24 cellular contexts compared by ENCODE assay signal in genomic region chr11:43732225-43732624, GRCh38.
"Had no signal": no experiment of that assay in that cellular context is flagged by ENCODE, and none has a peak within 500 bp of the region (broad histone marks: within the 10 kb centered on the region; RNA-seq: fewer than 3 reads in every experiment).

No MANE protein-coding gene starts in this region.

- H3K27me3 Mint-ChIP-seq: natural killer cell treated with Interleukin-12 subunit alpha and Interleukin-12 subunit beta and Interleukin-15 and Interleukin-18, amount 100 ng/mL, for 72 hours; stimulated activated naive CD8-positive, alpha-beta T cell treated with anti-CD3 and anti-CD28 coated beads, Interleukin-15, Interleukin-2, amounts not matched to agents 100 ng/mL and 50 ng/mL, for 24 hours had no signal

- H3K36me3 ChIP-seq: pancreas, prostate gland, right lobe of liver, uterus had no signal

- H3K27ac Mint-ChIP-seq: natural killer cell treated with Interleukin-12 subunit alpha and Interleukin-12 subunit beta and Interleukin-15 and Interleukin-18, amount 100 ng/mL, for 72 hours; stimulated activated effector memory CD8-positive, alpha-beta T cell treated with anti-CD3 and anti-CD28 coated beads, Interleukin-12 subunit alpha, Interleukin-12 subunit beta, amount 100 ng/mL, for 72 hours; stimulated activated naive CD8-positive, alpha-beta T cell treated with anti-CD3 and anti-CD28 coated beads, Interleukin-15, Interleukin-2, amounts not matched to agents 100 ng/mL and 50 ng/mL, for 24 hours had no signal

- H3K27ac ChIP-seq: dorsolateral prefrontal cortex, esophagus muscularis mucosa, gastrocnemius medialis, heart right ventricle, pancreas, prostate gland, right lobe of liver, tibial artery, upper lobe of left lung, uterus had no signal

- DNase-seq: cortex of kidney; dorsolateral prefrontal cortex; effector CD8-positive, alpha-beta T cell; gastrocnemius medialis; heart right ventricle; kidney; left colon; left ventricle myocardium superior; mesenchymal stem cell; midbrain; occipital lobe; pancreas; right lobe of liver; stimulated activated CD4-positive, alpha-beta T cell treated with anti-CD3 and anti-CD28 coated beads, Interleukin-4, amount 100 ng/mL, for 1 hour; stimulated activated CD8-positive, alpha-beta memory T cell treated with anti-CD3 and anti-CD28 coated beads, Interleukin-4, amount 100 ng/mL, for 48 hours; tibial artery; upper lobe of left lung; uterus had no signal

- H3K9me3 ChIP-seq: esophagus muscularis mucosa, gastrocnemius medialis, heart right ventricle, pancreas, prostate gland, right lobe of liver, tibial artery, upper lobe of left lung, uterus had no signal

- H3K4me1 ChIP-seq: prostate gland, right lobe of liver had no signal

- H3K27me3 ChIP-seq: dorsolateral prefrontal cortex, esophagus muscularis mucosa, gastrocnemius medialis, heart right ventricle, pancreas, right lobe of liver, tibial artery, upper lobe of left lung, uterus had no signal

- H3K4me3 Mint-ChIP-seq: natural killer cell treated with Interleukin-12 subunit alpha and Interleukin-12 subunit beta and Interleukin-15 and Interleukin-18, amount 100 ng/mL, for 72 hours; stimulated activated effector memory CD8-positive, alpha-beta T cell treated with anti-CD3 and anti-CD28 coated beads, Interleukin-12 subunit alpha, Interleukin-12 subunit beta, amount 100 ng/mL, for 72 hours; stimulated activated naive CD8-positive, alpha-beta T cell treated with anti-CD3 and anti-CD28 coated beads, Interleukin-15, Interleukin-2, amounts not matched to agents 100 ng/mL and 50 ng/mL, for 24 hours had no signal

- H3K9me3 Mint-ChIP-seq: natural killer cell treated with Interleukin-12 subunit alpha and Interleukin-12 subunit beta and Interleukin-15 and Interleukin-18, amount 100 ng/mL, for 72 hours had no signal

- ATAC-seq: gastrocnemius medialis; heart right ventricle; left colon; left ventricle myocardium superior; natural killer cell treated with Interleukin-12 subunit alpha and Interleukin-12 subunit beta and Interleukin-15 and Interleukin-18, amount 100 ng/mL, for 72 hours; pancreas; right lobe of liver; stimulated activated effector memory CD8-positive, alpha-beta T cell treated with anti-CD3 and anti-CD28 coated beads, Interleukin-12 subunit alpha, Interleukin-12 subunit beta, amount 100 ng/mL, for 72 hours had no signal

- H3K4me3 ChIP-seq: dorsolateral prefrontal cortex, esophagus muscularis mucosa, gastrocnemius medialis, heart right ventricle, lung, pancreas, prostate gland, right lobe of liver, tibial artery, upper lobe of left lung, uterus had no signal
